ENCODE assay signal across 12 cellular contexts in the genomic region with DNA sequence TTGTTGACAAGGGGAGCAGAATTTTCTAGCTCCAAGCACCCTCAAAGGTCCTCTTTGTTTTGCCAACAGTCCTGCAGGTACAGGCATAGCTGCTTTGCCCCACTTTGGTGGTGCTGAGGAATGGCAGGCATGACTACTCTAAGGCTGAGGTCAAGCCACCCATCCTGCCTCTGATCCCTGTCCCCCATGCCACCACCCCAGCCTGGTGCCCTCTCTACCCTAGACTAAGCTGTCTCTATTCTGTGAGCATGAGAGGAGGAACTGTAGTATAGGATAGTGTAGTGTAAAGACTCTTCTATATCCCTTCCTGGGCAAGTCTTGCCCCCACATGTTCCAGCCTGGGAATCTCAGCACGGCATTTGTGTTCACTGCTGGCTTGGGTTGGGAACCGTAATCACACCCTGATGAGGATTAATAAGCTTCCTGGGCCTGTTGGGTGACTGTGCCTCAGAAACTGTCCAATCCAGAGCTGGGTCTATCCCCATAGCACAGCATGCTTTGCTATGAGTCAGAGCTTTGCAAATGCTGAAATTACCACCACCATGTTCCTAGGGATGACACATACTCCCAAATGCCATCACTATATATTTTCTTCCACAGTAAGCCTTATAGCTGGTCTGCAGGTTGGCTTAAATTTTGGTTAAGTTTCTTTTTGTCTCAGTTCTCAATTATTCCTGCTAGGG.
DNase-seq lines count a peak whose midpoint lies in the region; FAIRE-seq and TF ChIP-seq lines count a peak whose summit lies in the region.
"Had no signal": no experiment of that assay in that cellular context is flagged by ENCODE, and none has a peak within 500 bp of the region (broad histone marks: within the 10 kb centered on the region; RNA-seq: fewer than 3 reads in every experiment).

No MANE protein-coding gene starts in this region.

- CTCF ChIA-PET in AG04450 (lab: Charles Lee) = no interaction called here

- WGBS in transverse colon (ENCODE audit: low coverage in 1 of 2), 2 donors = 93% methylated on average over 2 of the region's 2 CpGs; no CpG with 5 or more reads in 1 of the 2 donors

- no peaks in the 10 kb centered on the region for H3K79me2 ChIP-seq in astrocyte (ENCODE audit: insufficient read depth, low read length)

- H3K27ac ChIP-seq in AG04450 (ENCODE audit: low read depth, low read length) = peak overlapping the region; percentile 43
- peak overlapping the region; percentile 67 for H3K27ac ChIP-seq in astrocyte (ENCODE audit: low read depth, low read length)
- no peak overlapping the region for H3K27ac ChIP-seq in transverse colon
- H3K27ac ChIP-seq: thoracic aorta had no signal

- H3K27ac Mint-ChIP-seq in astrocyte (ENCODE audit: unreplicated experiment) = peak overlapping the region; percentile 44
- H3K27ac Mint-ChIP-seq in activated T-helper 1 cell treated with anti-CD3 and anti-CD28 coated beads, Interleukin-12 subunit alpha, Interleukin-12 subunit beta, Interleukin-2, Interleukin-4 antibody, amounts not matched to agents 30 ng/mL and 10 ng/mL and 1 ng/mL, durations not matched to agents 14 hours and 24 hours and 36 hours = no peak overlapping the region

- H3K4me1 Mint-ChIP-seq in astrocyte (ENCODE audit: low read depth, unreplicated experiment) = peaks cover 11% of the 10 kb centered on the region
- peaks cover 18% of the 10 kb centered on the region for H3K4me1 Mint-ChIP-seq in activated T-helper 1 cell treated with anti-CD3 and anti-CD28 coated beads, Interleukin-12 subunit alpha, Interleukin-12 subunit beta, Interleukin-2, Interleukin-4 antibody, amounts not matched to agents 30 ng/mL and 10 ng/mL and 1 ng/mL, durations not matched to agents 14 hours and 24 hours and 36 hours (ENCODE audit: low read depth)

- no peak for TF ChIP-seq POLR2A in transverse colon (IDR thresholded peaks at IDR 0.05)

- H3K27me3 Mint-ChIP-seq in astrocyte (ENCODE audit: low read depth, unreplicated experiment) = peaks cover 2% of the 10 kb centered on the region
- H3K27me3 Mint-ChIP-seq in activated T-helper 1 cell treated with anti-CD3 and anti-CD28 coated beads, Interleukin-12 subunit alpha, Interleukin-12 subunit beta, Interleukin-2, Interleukin-4 antibody, amounts not matched to agents 30 ng/mL and 10 ng/mL and 1 ng/mL, durations not matched to agents 14 hours and 24 hours and 36 hours (ENCODE audit: insufficient read depth) = peaks cover 1% of the 10 kb centered on the region

- H3K27me3 ChIP-seq in AG04450 (ENCODE audit: control insufficient read depth, insufficient read depth, low read length) (no peaks in the 10 kb centered on the region), astrocyte (ENCODE audit: insufficient read depth, low read length) (no peaks in the 10 kb centered on the region), transverse colon (no peaks in the 10 kb centered on the region)

- TF ChIP-seq CTCF in AG04450 (IDR thresholded peaks at IDR 0.05; ENCODE audit: low read depth, low read length) (no peak), astrocyte (IDR thresholded peaks at IDR 0.05; ENCODE audit: insufficient read depth, low read depth, low read length) (no peak), transverse colon (IDR thresholded peaks at IDR 0.05) (no peak)

- H3K4me1 ChIP-seq in astrocyte (ENCODE audit: insufficient read depth, low read length) (peaks cover 7% of the 10 kb centered on the region), transverse colon (peaks cover 0 to 6% (median 3%) of the 10 kb centered on the region in 4 donors)

- no peaks in the 10 kb centered on the region for H3K9me3 Mint-ChIP-seq in astrocyte (ENCODE audit: unreplicated experiment)
- no peaks in the 10 kb centered on the region for H3K9me3 Mint-ChIP-seq in activated T-helper 1 cell treated with anti-CD3 and anti-CD28 coated beads, Interleukin-12 subunit alpha, Interleukin-12 subunit beta, Interleukin-2, Interleukin-4 antibody, amounts not matched to agents 30 ng/mL and 10 ng/mL and 1 ng/mL, durations not matched to agents 14 hours and 24 hours and 36 hours

- H3K9me3 ChIP-seq in AG04450 (ENCODE audit: control insufficient read depth, insufficient read depth, low read length) (no peaks in the 10 kb centered on the region), astrocyte (ENCODE audit: insufficient read depth, low read depth, low read length) (no peaks in the 10 kb centered on the region), transverse colon (no peaks in the 10 kb centered on the region)
- H3K9me3 ChIP-seq: thoracic aorta had no signal

- POLR2A ChIA-PET in AG04450 (lab: Yijun Ruan, JAX) = interaction anchor here (1.1 kb wide), 1 partner anchor 39 kb away, joined by 3 read pairs; no protein-coding TSS in a partner anchor

- H3K4me3 Mint-ChIP-seq in astrocyte (ENCODE audit: unreplicated experiment) = no peak overlapping the region
- H3K4me3 Mint-ChIP-seq in activated T-helper 1 cell treated with anti-CD3 and anti-CD28 coated beads, Interleukin-12 subunit alpha, Interleukin-12 subunit beta, Interleukin-2, Interleukin-4 antibody, amounts not matched to agents 30 ng/mL and 10 ng/mL and 1 ng/mL, durations not matched to agents 14 hours and 24 hours and 36 hours = no peak overlapping the region

- H3K4me2 ChIP-seq in astrocyte (ENCODE audit: low read length) = peak overlapping the region; percentile 57

- in situ Hi-C loops in transverse colon (cut with MboI; ENCODE audit: low pct_ligation_motif_present in 1 of 4, low pct_unique_long_range_greater_than_20kb in 1 of 4, low sequenced_read_pairs in 3 of 4) = no loop called here

- H3K4me3 ChIP-seq in AG04450 (ENCODE audit: low read depth, low read length) (no peak overlapping the region), astrocyte (ENCODE audit: insufficient read depth, low read depth, low read length) (no peak overlapping the region), transverse colon (no peak overlapping the region)
- H3K4me3 ChIP-seq: thoracic aorta had no signal

- H3K9ac ChIP-seq in astrocyte (ENCODE audit: low read length) = peak overlapping the region; percentile 9

- intact Hi-C loops in transverse colon (cut with DNase I; ENCODE audit: low total_unique reads) = no loop called here
- intact Hi-C loops in activated T-helper 1 cell treated with anti-CD3 and anti-CD28 coated beads, Interleukin-12 subunit alpha, Interleukin-12 subunit beta, Interleukin-2, Interleukin-4 antibody, amounts not matched to agents 30 ng/mL and 10 ng/mL and 1 ng/mL, durations not matched to agents 14 hours and 24 hours and 36 hours (cut with micrococcal nuclease) = no loop called here

- H3K36me3 ChIP-seq in astrocyte (ENCODE audit: insufficient read depth, low read length) (no peaks in the 10 kb centered on the region), transverse colon (no peaks in the 10 kb centered on the region)
- H3K36me3 ChIP-seq: thoracic aorta had no signal

- TF ChIP-seq EP300 in transverse colon (IDR thresholded peaks at IDR 0.05; ENCODE audit: low read depth) = no peak

- DNase-seq in AG04450 (ENCODE audit: low read depth, low spot score) (peak; percentile 77), HPDE6-E6E7 (ENCODE audit: extremely low spot score) (peak; percentile 97), astrocyte (ENCODE audit: low read depth) (peak; percentile 92), kidney glomerular epithelial cell (lab: John Stamatoyannopoulos, UW) (peak; percentile 22), GM19239 (ENCODE audit: insufficient read length, low spot score) (no peak), transverse colon (no peak), D341Med (ENCODE audit: low spot score) (no peak)
- no peak for DNase-seq in activated T-helper 1 cell treated with anti-CD3 and anti-CD28 coated beads, Interleukin-12 subunit alpha, Interleukin-12 subunit beta, Interleukin-2, Interleukin-4 antibody, amounts not matched to agents 30 ng/mL and 10 ng/mL and 1 ng/mL, durations not matched to agents 14 hours and 24 hours and 36 hours (ENCODE audit: low spot score)
- DNase-seq: midbrain, NCI-H526 treated with DMSO at 0.1 percent for 48 hours had no signal

- no peaks in the 10 kb centered on the region for H3K36me3 Mint-ChIP-seq in astrocyte (ENCODE audit: low read depth, unreplicated experiment)
- H3K36me3 Mint-ChIP-seq in activated T-helper 1 cell treated with anti-CD3 and anti-CD28 coated beads, Interleukin-12 subunit alpha, Interleukin-12 subunit beta, Interleukin-2, Interleukin-4 antibody, amounts not matched to agents 30 ng/mL and 10 ng/mL and 1 ng/mL, durations not matched to agents 14 hours and 24 hours and 36 hours (ENCODE audit: low read depth) = peaks cover 7% of the 10 kb centered on the region

- H2AFZ ChIP-seq in astrocyte (ENCODE audit: low read depth, low read length) = peak overlapping the region; percentile 59

- H4K20me1 ChIP-seq in astrocyte (ENCODE audit: insufficient read depth, low read length) = no peaks in the 10 kb centered on the region

- peak; percentile 62 for FAIRE-seq in astrocyte (lab: Jason Lieb, UNC)
- FAIRE-seq in GM19239 (lab: Jason Lieb, UNC) = no peak
- FAIRE-seq: D721Med had no signal

Comparison
In these comparisons a context has a peak if more than half of its experiments do, and no peak if none do; other contexts are left out.
1. DNase-seq: peak in AG04450 (single experiment), HPDE6-E6E7 (single experiment), astrocyte (single experiment) and kidney glomerular epithelial cell (single experiment); none in GM19239 (single experiment), transverse colon (single experiment), activated T-helper 1 cell treated with anti-CD3 and anti-CD28 coated beads, Interleukin-12 subunit alpha, Interleukin-12 subunit beta, Interleukin-2, Interleukin-4 antibody, amounts not matched to agents 30 ng/mL and 10 ng/mL and 1 ng/mL, durations not matched to agents 14 hours and 24 hours and 36 hours (single experiment) and D341Med (single experiment).
2. H3K27ac ChIP-seq: peak in AG04450 (single experiment) and astrocyte (single experiment); none in transverse colon (0 of 4).